14 cellular contexts compared by ENCODE assay signal in genomic region chr19:7223429-7223828, GRCh38.
"Had no signal": no experiment of that assay in that cellular context is flagged by ENCODE, and none has a peak within 500 bp of the region (broad histone marks: within the 10 kb centered on the region; RNA-seq: fewer than 3 reads in every experiment).

No MANE protein-coding gene starts in this region.

- H3K4me3 ChIP-seq: left lung, prostate gland, spleen, thyroid gland had no signal

- DNase-seq: activated CD4-positive, alpha-beta T cell treated with anti-CD3 and anti-CD28 coated beads for 4 hours; activated CD8-positive, alpha-beta T cell treated with anti-CD3 and anti-CD28 coated beads for 36 hours; activated naive CD4-positive, alpha-beta T cell treated with Interleukin-2 at 50 U/mL for 16 hours; activated naive CD8-positive, alpha-beta T cell treated with anti-CD3 and anti-CD28 coated beads, Interleukin-2, amount 10 ng/mL, durations not matched to agents 7 days and 5 days; activated T-cell treated with anti-CD3 and anti-CD28 coated beads, Interleukin-2, amount 50 U/mL, for 24 hours; central memory CD4-positive, alpha-beta T cell; endodermal cell; kidney; left lung; naive B cell; spleen; stimulated activated naive B cell treated with anti-CD40 and anti-IgM and Interleukin-4, amounts not matched to agents 10 μg/mL and 1 μg/mL and 100 μg/mL, for 72 hours had no signal

- H3K27ac ChIP-seq: left lung had no signal

- H3K27me3 ChIP-seq: left lung, spleen, thyroid gland had no signal

- ATAC-seq: activated CD8-positive, alpha-beta T cell treated with anti-CD3 and anti-CD28 coated beads for 36 hours; stimulated activated naive B cell treated with anti-CD40 and anti-IgM and Interleukin-4, amounts not matched to agents 10 μg/mL and 1 μg/mL and 100 μg/mL, for 72 hours had no signal

- H3K9me3 ChIP-seq: left lung, prostate gland, spleen, thyroid gland had no signal

- H3K36me3 ChIP-seq: left lung, prostate gland, thyroid gland had no signal

- H3K4me1 ChIP-seq: prostate gland had no signal
